ENCODE assay signal across 3 cellular contexts in the genomic region with DNA sequence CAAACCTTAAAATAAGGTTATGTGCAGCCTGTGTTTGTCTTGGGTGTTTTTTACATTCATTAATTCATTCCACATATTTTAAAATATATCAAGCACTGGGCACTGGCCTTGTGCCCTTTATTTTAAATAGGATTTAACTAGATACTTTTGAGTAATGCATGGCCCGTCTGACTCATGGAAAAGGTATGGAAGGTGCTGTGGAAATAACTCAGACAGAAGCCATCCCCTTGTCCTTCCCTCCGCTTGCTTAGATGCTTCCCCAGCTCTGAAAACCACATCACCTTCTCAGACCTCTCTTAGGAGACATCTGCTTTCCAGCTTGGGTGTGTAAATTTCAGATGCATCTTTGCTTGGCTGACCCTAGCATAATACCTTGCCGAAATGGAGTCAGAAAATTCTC.
TF ChIP-seq lines count a peak whose summit lies in the region.

No MANE protein-coding gene starts in this region.

TF ChIP-seq in SK-N-SH treated with all-trans-retinoic acid at 6 μM for 48 hours, 23 proteins besides CTCF, POLR2A, EP300 and RAD21 (continued from another document and continues in another):
- TF ChIP-seq CSDC2 (CRISPR knock-in tag; IDR thresholded peaks at IDR 0.05) (no peak), TSHZ2 (CRISPR knock-in tag; IDR thresholded peaks at IDR 0.05) (no peak), ZNF70 (CRISPR knock-in tag; IDR thresholded peaks at IDR 0.05) (no peak), TOX (CRISPR knock-in tag; IDR thresholded peaks at IDR 0.05; ENCODE audit: borderline replicate concordance) (no peak), ESRRG (CRISPR knock-in tag; IDR thresholded peaks at IDR 0.05) (no peak), ZFP3 (CRISPR knock-in tag; IDR thresholded peaks at IDR 0.05) (no peak), CSRNP3 (CRISPR knock-in tag; IDR thresholded peaks at IDR 0.05) (no peak), ZFP30 (CRISPR knock-in tag; IDR thresholded peaks at IDR 0.05) (no peak), RARB (CRISPR knock-in tag; IDR thresholded peaks at IDR 0.05) (no peak)
- TF ChIP-seq, protein P1, sequence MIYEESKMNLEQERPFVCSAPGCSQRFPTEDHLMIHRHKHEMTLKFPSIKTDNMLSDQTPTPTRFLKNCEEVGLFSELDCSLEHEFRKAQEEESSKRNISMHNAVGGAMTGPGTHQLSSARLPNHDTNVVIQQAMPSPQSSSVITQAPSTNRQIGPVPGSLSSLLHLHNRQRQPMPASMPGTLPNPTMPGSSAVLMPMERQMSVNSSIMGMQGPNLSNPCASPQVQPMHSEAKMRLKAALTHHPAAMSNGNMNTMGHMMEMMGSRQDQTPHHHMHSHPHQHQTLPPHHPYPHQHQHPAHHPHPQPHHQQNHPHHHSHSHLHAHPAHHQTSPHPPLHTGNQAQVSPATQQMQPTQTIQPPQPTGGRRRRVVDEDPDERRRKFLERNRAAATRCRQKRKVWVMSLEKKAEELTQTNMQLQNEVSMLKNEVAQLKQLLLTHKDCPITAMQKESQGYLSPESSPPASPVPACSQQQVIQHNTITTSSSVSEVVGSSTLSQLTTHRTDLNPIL (CRISPR knock-in tag; IDR thresholded peaks at IDR 0.05; ENCODE audit: low read depth), result no peak

TF ChIP-seq in SK-N-SH, 30 proteins besides CTCF, POLR2A, EP300 and RAD21 (continued from another document):
- no peak for TF ChIP-seq MAX (IDR thresholded peaks at IDR 0.05; ENCODE audit: low read depth)
- TF ChIP-seq FOXJ3 (CRISPR knock-in tag; IDR thresholded peaks at IDR 0.05), result no peak
- TF ChIP-seq FOXM1 (IDR thresholded peaks at IDR 0.05; ENCODE audit: low read depth), result no peak
- TF ChIP-seq ELF1 (IDR thresholded peaks at IDR 0.05), result no peak
- no peak for TF ChIP-seq RFX5 (IDR thresholded peaks at IDR 0.05; ENCODE audit: low read length)
- no peak for TF ChIP-seq SMC3 (IDR thresholded peaks at IDR 0.05; ENCODE audit: low read depth, low read length)
- no peak for TF ChIP-seq GABPA (IDR thresholded peaks at IDR 0.05; ENCODE audit: low read depth)
- TF ChIP-seq RXRA (IDR thresholded peaks at IDR 0.05; ENCODE audit: borderline replicate concordance, low read depth), result no peak
- no peak for TF ChIP-seq JUND (IDR thresholded peaks at IDR 0.05)
- no peak for TF ChIP-seq RCOR1 (IDR thresholded peaks at IDR 0.05; ENCODE audit: low read length)
- TF ChIP-seq USF2 (IDR thresholded peaks at IDR 0.05; ENCODE audit: borderline replicate concordance, low read depth, low read length), result no peak
- no peak for TF ChIP-seq TCF12 (IDR thresholded peaks at IDR 0.05)
- TF ChIP-seq, protein P2, sequence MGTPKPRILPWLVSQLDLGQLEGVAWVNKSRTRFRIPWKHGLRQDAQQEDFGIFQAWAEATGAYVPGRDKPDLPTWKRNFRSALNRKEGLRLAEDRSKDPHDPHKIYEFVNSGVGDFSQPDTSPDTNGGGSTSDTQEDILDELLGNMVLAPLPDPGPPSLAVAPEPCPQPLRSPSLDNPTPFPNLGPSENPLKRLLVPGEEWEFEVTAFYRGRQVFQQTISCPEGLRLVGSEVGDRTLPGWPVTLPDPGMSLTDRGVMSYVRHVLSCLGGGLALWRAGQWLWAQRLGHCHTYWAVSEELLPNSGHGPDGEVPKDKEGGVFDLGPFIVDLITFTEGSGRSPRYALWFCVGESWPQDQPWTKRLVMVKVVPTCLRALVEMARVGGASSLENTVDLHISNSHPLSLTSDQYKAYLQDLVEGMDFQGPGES (IDR thresholded peaks at IDR 0.05; ENCODE audit: low read depth, low read length), result no peak
- TF ChIP-seq, protein P3, sequence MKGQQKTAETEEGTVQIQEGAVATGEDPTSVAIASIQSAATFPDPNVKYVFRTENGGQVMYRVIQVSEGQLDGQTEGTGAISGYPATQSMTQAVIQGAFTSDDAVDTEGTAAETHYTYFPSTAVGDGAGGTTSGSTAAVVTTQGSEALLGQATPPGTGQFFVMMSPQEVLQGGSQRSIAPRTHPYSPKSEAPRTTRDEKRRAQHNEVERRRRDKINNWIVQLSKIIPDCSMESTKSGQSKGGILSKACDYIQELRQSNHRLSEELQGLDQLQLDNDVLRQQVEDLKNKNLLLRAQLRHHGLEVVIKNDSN (IDR thresholded peaks at IDR 0.05; ENCODE audit: borderline replicate concordance, low read depth), result no peak
- TF ChIP-seq SIN3A (IDR thresholded peaks at IDR 0.05; ENCODE audit: borderline replicate concordance, low read depth, low read length), result no peak
- TF ChIP-seq EZH2phosphoT487 (IDR thresholded peaks at IDR 0.05; ENCODE audit: borderline replicate concordance, low read depth), result no peak
- no peak for TF ChIP-seq MEF2A (IDR thresholded peaks at IDR 0.05; ENCODE audit: borderline replicate concordance, low read depth)
- no peak for TF ChIP-seq NRF1 (IDR thresholded peaks at IDR 0.05; ENCODE audit: low read depth, low read length)
- no peak for TF ChIP-seq CHD2 (IDR thresholded peaks at IDR 0.05; ENCODE audit: low read length, partially characterized antibody)

TF ChIP-seq in WTC11, 78 proteins besides CTCF, POLR2A, EP300 and RAD21:
- no peak for TF ChIP-seq ERG (CRISPR knock-in tag; IDR thresholded peaks at IDR 0.05)
TF ChIP-seq in WTC11: peak in this region for 0.
